ENCODE assay signal across 2 cellular contexts in the genomic region with DNA sequence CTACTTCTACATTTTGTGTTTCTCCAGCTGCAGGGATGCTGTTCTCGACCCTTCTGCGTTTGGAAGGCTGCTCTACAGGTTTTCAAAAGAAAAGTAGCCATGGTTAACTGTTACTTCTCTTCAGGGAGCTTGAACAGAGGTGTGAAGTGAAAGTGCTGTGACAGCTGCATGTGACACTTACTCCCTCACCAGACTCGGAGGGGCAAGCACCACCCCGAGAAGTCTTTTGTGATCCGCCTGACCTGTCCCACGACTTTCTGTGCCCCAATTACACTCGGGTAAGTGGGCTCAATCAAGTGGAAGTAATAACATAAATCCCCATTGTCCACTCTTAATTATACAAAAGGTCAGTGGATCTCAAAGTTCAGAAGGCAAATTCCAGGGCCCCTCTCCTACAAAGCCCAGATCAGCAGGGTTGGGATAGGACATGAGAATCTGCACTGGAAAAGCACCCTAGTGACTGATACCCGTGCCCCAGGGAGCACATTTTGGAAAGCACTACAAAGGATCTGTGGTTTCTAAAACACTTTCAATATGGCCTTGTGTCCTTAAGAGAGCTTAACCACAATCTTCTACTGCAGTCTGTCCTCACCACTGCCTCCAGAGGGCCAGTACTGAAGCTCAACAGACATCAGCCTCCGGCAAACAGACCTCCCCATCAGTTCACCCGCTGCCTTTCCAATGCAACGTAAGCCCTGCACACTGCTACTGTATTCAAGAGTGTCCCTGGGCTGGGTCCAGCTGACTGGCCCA.
A peak's percentile ranks its signal among the peaks of the same experiment; 100 is the strongest.
TF ChIP-seq lines count a peak whose summit lies in the region.

No MANE protein-coding gene starts in this region.

TF ChIP-seq in IMR-90, 13 proteins besides CTCF, POLR2A, EP300 and RAD21:
- TF ChIP-seq RCOR1 (IDR thresholded peaks at IDR 0.05; ENCODE audit: insufficient replicate concordance, low read length) (no peak), RFX5 (IDR thresholded peaks at IDR 0.05; ENCODE audit: low read depth, low read length) (no peak), MXI1 (IDR thresholded peaks at IDR 0.05; ENCODE audit: borderline replicate concordance, low read depth, low read length) (no peak), CHD1 (IDR thresholded peaks at IDR 0.05; ENCODE audit: low read depth, low read length) (no peak), MAFK (IDR thresholded peaks at IDR 0.05; ENCODE audit: low read depth, low read length) (no peak), CEBPB (IDR thresholded peaks at IDR 0.05; ENCODE audit: low read depth, low read length) (no peak), FOS (IDR thresholded peaks at IDR 0.05; ENCODE audit: low read depth, low read length) (no peak), BHLHE40 (IDR thresholded peaks at IDR 0.05; ENCODE audit: low read depth, low read length) (no peak), NFE2L2 (IDR thresholded peaks at IDR 0.05; ENCODE audit: low read depth, low read length) (no peak), MAZ (IDR thresholded peaks at IDR 0.05; ENCODE audit: borderline replicate concordance, low read depth, low read length) (no peak), SMC3 (IDR thresholded peaks at IDR 0.05; ENCODE audit: low read depth, low read length) (no peak)
- TF ChIP-seq, protein P1, sequence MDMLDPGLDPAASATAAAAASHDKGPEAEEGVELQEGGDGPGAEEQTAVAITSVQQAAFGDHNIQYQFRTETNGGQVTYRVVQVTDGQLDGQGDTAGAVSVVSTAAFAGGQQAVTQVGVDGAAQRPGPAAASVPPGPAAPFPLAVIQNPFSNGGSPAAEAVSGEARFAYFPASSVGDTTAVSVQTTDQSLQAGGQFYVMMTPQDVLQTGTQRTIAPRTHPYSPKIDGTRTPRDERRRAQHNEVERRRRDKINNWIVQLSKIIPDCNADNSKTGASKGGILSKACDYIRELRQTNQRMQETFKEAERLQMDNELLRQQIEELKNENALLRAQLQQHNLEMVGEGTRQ (IDR thresholded peaks at IDR 0.05; ENCODE audit: low read depth, low read length), result no peak
- TF ChIP-seq, protein P2, sequence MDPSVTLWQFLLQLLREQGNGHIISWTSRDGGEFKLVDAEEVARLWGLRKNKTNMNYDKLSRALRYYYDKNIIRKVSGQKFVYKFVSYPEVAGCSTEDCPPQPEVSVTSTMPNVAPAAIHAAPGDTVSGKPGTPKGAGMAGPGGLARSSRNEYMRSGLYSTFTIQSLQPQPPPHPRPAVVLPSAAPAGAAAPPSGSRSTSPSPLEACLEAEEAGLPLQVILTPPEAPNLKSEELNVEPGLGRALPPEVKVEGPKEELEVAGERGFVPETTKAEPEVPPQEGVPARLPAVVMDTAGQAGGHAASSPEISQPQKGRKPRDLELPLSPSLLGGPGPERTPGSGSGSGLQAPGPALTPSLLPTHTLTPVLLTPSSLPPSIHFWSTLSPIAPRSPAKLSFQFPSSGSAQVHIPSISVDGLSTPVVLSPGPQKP (IDR thresholded peaks at IDR 0.05; ENCODE audit: borderline replicate concordance, low read depth, low read length), result no peak

TF ChIP-seq in GM12878, 131 proteins besides CTCF, POLR2A, EP300 and RAD21:
- no peak for TF ChIP-seq ZNF24 (IDR thresholded peaks at IDR 0.05)
- peak; percentile 66; the same call in 1 of the 2 replicates for TF ChIP-seq DPF2 (IDR thresholded peaks at IDR 0.05)
- TF ChIP-seq NRF1 (conservative IDR thresholded peaks at IDR 0.05; ENCODE audit: low read depth, low read length), result no peak
- peak; percentile 80 for TF ChIP-seq MEF2B (IDR thresholded peaks at IDR 0.05; ENCODE audit: partially characterized antibody, poor library complexity, severe bottlenecking)
- TF ChIP-seq RAD51 (IDR thresholded peaks at IDR 0.05), result 0 out of 2 replicates have a peak, but pooled peaks have one; percentile 14
- TF ChIP-seq CBX3 (IDR thresholded peaks at IDR 0.05; ENCODE audit: borderline replicate concordance, low read depth), result no peak
- no peak for TF ChIP-seq SREBF1 (IDR thresholded peaks at IDR 0.05; ENCODE audit: low read length)
- TF ChIP-seq BHLHE40 (IDR thresholded peaks at IDR 0.05; ENCODE audit: borderline replicate concordance in 1 of 2, low read depth in 2 of 2, low read length in 1 of 2), result peak; percentile 57 to 65; a peak in 3 of 4 replicates
- TF ChIP-seq IKZF2 (IDR thresholded peaks at IDR 0.05), result peak; percentile 25 to 49; a peak in 2 of 4 replicates
- TF ChIP-seq ZSCAN29 (IDR thresholded peaks at IDR 0.05), result no peak
- TF ChIP-seq IKZF1 (conservative IDR thresholded peaks at IDR 0.05), result peak; percentile 64
- TF ChIP-seq HDAC2 (IDR thresholded peaks at IDR 0.05), result no peak
- TF ChIP-seq NR2F1 (conservative IDR thresholded peaks at IDR 0.05), result peak; percentile 65; the same call in 1 of the 2 replicates
- TF ChIP-seq, protein P3, sequence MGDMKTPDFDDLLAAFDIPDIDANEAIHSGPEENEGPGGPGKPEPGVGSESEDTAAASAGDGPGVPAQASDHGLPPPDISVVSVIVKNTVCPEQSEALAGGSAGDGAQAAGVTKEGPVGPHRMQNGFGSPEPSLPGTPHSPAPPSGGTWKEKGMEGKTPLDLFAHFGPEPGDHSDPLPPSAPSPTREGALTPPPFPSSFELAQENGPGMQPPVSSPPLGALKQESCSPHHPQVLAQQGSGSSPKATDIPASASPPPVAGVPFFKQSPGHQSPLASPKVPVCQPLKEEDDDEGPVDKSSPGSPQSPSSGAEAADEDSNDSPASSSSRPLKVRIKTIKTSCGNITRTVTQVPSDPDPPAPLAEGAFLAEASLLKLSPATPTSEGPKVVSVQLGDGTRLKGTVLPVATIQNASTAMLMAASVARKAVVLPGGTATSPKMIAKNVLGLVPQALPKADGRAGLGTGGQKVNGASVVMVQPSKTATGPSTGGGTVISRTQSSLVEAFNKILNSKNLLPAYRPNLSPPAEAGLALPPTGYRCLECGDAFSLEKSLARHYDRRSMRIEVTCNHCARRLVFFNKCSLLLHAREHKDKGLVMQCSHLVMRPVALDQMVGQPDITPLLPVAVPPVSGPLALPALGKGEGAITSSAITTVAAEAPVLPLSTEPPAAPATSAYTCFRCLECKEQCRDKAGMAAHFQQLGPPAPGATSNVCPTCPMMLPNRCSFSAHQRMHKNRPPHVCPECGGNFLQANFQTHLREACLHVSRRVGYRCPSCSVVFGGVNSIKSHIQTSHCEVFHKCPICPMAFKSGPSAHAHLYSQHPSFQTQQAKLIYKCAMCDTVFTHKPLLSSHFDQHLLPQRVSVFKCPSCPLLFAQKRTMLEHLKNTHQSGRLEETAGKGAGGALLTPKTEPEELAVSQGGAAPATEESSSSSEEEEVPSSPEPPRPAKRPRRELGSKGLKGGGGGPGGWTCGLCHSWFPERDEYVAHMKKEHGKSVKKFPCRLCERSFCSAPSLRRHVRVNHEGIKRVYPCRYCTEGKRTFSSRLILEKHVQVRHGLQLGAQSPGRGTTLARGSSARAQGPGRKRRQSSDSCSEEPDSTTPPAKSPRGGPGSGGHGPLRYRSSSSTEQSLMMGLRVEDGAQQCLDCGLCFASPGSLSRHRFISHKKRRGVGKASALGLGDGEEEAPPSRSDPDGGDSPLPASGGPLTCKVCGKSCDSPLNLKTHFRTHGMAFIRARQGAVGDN (IDR thresholded peaks at IDR 0.05), result peak; percentile 64
- 0 out of 2 replicates have a peak, but pooled peaks have one; percentile 13 for TF ChIP-seq TCF12 (IDR thresholded peaks at IDR 0.05; ENCODE audit: low read depth, low read length)
- no peak for TF ChIP-seq ZZZ3 (IDR thresholded peaks at IDR 0.05; ENCODE audit: control insufficient read depth, insufficient read length, low read depth)
- TF ChIP-seq, protein P4, sequence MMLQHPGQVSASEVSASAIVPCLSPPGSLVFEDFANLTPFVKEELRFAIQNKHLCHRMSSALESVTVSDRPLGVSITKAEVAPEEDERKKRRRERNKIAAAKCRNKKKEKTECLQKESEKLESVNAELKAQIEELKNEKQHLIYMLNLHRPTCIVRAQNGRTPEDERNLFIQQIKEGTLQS (IDR thresholded peaks at IDR 0.05; ENCODE audit: borderline replicate concordance, extremely low read depth, low read depth, low read length), result no peak
- no peak for TF ChIP-seq CEBPB (IDR thresholded peaks at IDR 0.05; ENCODE audit: borderline replicate concordance in 1 of 2, low read depth in 2 of 2, low read length in 2 of 2)
- peak; percentile 68 for TF ChIP-seq RUNX3 (IDR thresholded peaks at IDR 0.05; ENCODE audit: low read length)
